15 cellular contexts compared by ENCODE assay signal in the genomic region with DNA sequence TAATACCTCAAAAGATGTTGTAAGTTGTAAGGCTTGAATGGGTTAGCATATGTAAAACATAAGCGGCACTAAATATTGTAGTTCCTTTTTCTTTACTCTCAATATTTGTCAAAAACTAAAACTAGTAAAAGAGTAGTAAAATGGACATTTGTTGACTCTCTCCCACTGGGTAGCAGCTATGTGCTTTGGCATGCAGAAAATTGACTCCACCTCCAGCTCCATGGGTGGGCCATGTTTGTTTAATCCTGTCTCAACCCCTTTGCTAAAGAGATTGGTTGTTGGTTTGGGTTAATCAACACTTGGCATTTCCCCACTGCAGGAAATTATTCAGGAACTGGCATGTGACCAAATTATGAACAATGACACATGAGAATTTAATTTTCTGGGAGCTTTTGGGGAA.
A peak's percentile ranks its signal among the peaks of the same experiment; 100 is the strongest.
DNase-seq lines count a peak whose midpoint lies in the region; ATAC-seq lines count a peak whose summit lies in the region.
"Had no signal": no experiment of that assay in that cellular context is flagged by ENCODE, and none has a peak within 500 bp of the region (broad histone marks: within the 10 kb centered on the region; RNA-seq: fewer than 3 reads in every experiment).

No MANE protein-coding gene starts in this region.

- peaks cover 0 to 4% (median 1%) of the 10 kb centered on the region in 5 donors for H3K9me3 Mint-ChIP-seq in CD8-positive, alpha-beta memory T cell

- H3K36me3 ChIP-seq in MG63: no peaks in the 10 kb centered on the region
- H3K36me3 ChIP-seq in CD8-positive, alpha-beta memory T cell (ENCODE audit: insufficient read depth, low read length): no peaks in the 10 kb centered on the region
- H3K36me3 ChIP-seq: adrenal gland, prostate gland had no signal

- H3K4me1 Mint-ChIP-seq in CD8-positive, alpha-beta memory T cell: no peaks in the 10 kb centered on the region

- CTCF ChIA-PET in CD8-positive, alpha-beta memory T cell (lab: Charles Lee): no interaction called here

- peaks cover 0 to 5% (median 0%) of the 10 kb centered on the region in 3 donors for H3K36me3 Mint-ChIP-seq in CD8-positive, alpha-beta memory T cell
- H3K36me3 Mint-ChIP-seq: CD8-positive, alpha-beta T cell had no signal

- no peaks in the 10 kb centered on the region for H3K9me3 ChIP-seq in MG63
- H3K9me3 ChIP-seq in CD8-positive, alpha-beta memory T cell (ENCODE audit: low read length): no peaks in the 10 kb centered on the region
- H3K9me3 ChIP-seq: adrenal gland, prostate gland had no signal

- no peaks in the 10 kb centered on the region for H3K4me1 ChIP-seq in CD8-positive, alpha-beta memory T cell (ENCODE audit: insufficient read depth, low read length)
- H3K4me1 ChIP-seq: adrenal gland, prostate gland had no signal

- H3K4me3 ChIP-seq in MG63: no peak overlapping the region
- H3K4me3 ChIP-seq in CD8-positive, alpha-beta memory T cell (ENCODE audit: low read length): no peak overlapping the region
- H3K4me3 ChIP-seq: adrenal gland, prostate gland had no signal

- H3K27me3 Mint-ChIP-seq in CD8-positive, alpha-beta memory T cell: peaks cover 0 to 1% of the 10 kb centered on the region in 2 donors

- DNase-seq in Daoy (ENCODE audit: low read depth) (peak; percentile 33), MG63 (peak; percentile 50), cerebellum (ENCODE audit: low spot score) (peak; percentile 6), kidney glomerular epithelial cell (lab: John Stamatoyannopoulos, UW) (peak; percentile 23), NCI-H1105 (lab: John Stamatoyannopoulos, UW) (no peak)
- DNase-seq in CD8-positive, alpha-beta memory T cell: no peak
- DNase-seq: activated CD4-positive, alpha-beta T cell treated with anti-CD3 and anti-CD28 coated beads for 1 hour; activated T-cell treated with anti-CD3 and anti-CD28 coated beads, Interleukin-2, amount 50 U/mL, for 1 hour; adrenal gland; CD8-positive, alpha-beta T cell; effector CD8-positive, alpha-beta T cell; NCI-H524 treated with DMSO at 0.1 percent for 48 hours had no signal

- POLR2A ChIA-PET in CD8-positive, alpha-beta memory T cell (lab: Charles Lee): no interaction called here

- ATAC-seq in HG03175 (IDR thresholded peaks at IDR 0.05; ENCODE audit: unreplicated experiment): no peak
- ATAC-seq in HG02763 (IDR thresholded peaks at IDR 0.05; ENCODE audit: unreplicated experiment): no peak
- ATAC-seq: CD8-positive, alpha-beta T cell had no signal

- no peak overlapping the region for H3K27ac Mint-ChIP-seq in CD8-positive, alpha-beta memory T cell
- H3K27ac Mint-ChIP-seq: CD8-positive, alpha-beta T cell had no signal

- no peak overlapping the region for H3K4me3 Mint-ChIP-seq in CD8-positive, alpha-beta memory T cell
- H3K4me3 Mint-ChIP-seq: CD8-positive, alpha-beta T cell had no signal

- H3K27me3 ChIP-seq in MG63: no peaks in the 10 kb centered on the region
- no peaks in the 10 kb centered on the region for H3K27me3 ChIP-seq in CD8-positive, alpha-beta memory T cell (ENCODE audit: insufficient read depth, low read length, poor library complexity, severe bottlenecking)
- H3K27me3 ChIP-seq: adrenal gland had no signal

- H3K27ac ChIP-seq in CD8-positive, alpha-beta memory T cell (ENCODE audit: low read depth, low read length): no peak overlapping the region
- H3K27ac ChIP-seq: adrenal gland, prostate gland had no signal

Comparison
In these comparisons a context has a peak if more than half of its experiments do, and no peak if none do; other contexts are left out.
1. DNase-seq: peak in Daoy (single experiment), MG63 (single experiment), cerebellum (single experiment) and kidney glomerular epithelial cell (single experiment); none in CD8-positive, alpha-beta memory T cell (0 of 5) and NCI-H1105 (single experiment).